27 cellular contexts compared by ENCODE assay signal in the genomic region with DNA sequence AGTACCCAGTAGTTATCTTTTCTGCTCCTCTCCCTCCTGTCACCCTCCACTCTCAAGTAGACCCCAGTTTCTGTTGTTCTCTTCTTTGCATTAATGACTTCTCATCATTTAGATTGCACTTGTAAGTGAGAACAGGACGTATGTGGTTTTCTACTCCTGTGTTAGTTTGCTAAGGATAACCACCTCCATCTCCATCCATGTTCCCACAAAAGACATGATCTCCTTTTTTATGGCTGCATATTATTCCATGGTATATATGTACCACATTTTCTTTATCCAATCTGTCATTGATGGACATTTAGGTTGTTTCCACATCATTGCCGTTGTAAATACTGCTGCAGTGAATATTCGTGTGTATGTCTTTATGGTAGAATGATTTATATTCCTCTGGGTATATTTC.
"Had no signal": no experiment of that assay in that cellular context is flagged by ENCODE, and none has a peak within 500 bp of the region (broad histone marks: within the 10 kb centered on the region; RNA-seq: fewer than 3 reads in every experiment).

No MANE protein-coding gene starts in this region.

- H3K36me3 ChIP-seq: stomach, suprapubic skin, thoracic aorta, thyroid gland, tibial artery, tibial nerve, transverse colon, upper lobe of left lung, upper lobe of right lung, uterus, vagina had no signal

- H3K9me3 ChIP-seq: suprapubic skin, testis, thoracic aorta, thyroid gland, tibial artery, upper lobe of left lung, upper lobe of right lung, uterus, vagina had no signal

- DNase-seq: stimulated activated CD4-positive, alpha-beta T cell treated with anti-CD3 and anti-CD28 coated beads, Interleukin-2, amount 100 ng/mL, for 48 hours; stimulated activated CD4-positive, alpha-beta T cell treated with anti-CD3 and anti-CD28 coated beads, Interleukin-4, amount 100 ng/mL, for 1 hour; stimulated activated CD4-positive, alpha-beta T cell treated with anti-CD3 and anti-CD28 coated beads, Interleukin-4, amount 100 ng/mL, for 24 hours; stimulated activated CD4-positive, alpha-beta T cell treated with anti-CD3 and anti-CD28 coated beads, Interleukin-4, amount 100 ng/mL, for 4 hours; stimulated activated CD8-positive, alpha-beta memory T cell treated with anti-CD3 and anti-CD28 coated beads, Interleukin-4, amount 100 ng/mL, for 48 hours; stimulated activated naive B cell treated with anti-CD40 and anti-IgM and Interleukin-4, amounts not matched to agents 10 μg/mL and 1 μg/mL and 100 μg/mL, for 72 hours; stimulated activated naive CD4-positive, alpha-beta T cell; stimulated activated naive CD4-positive, alpha-beta T cell treated with Interleukin-2 at 50 U/mL for 16 hours; stimulated activated naive CD8-positive, alpha-beta T cell treated with anti-CD3 and anti-CD28 coated beads, Interleukin-15, amount 100 ng/mL, for 72 hours; stimulated activated naive CD8-positive, alpha-beta T cell treated with anti-CD3 and anti-CD28 coated beads, Interleukin-15, Interleukin-2, amounts not matched to agents 100 U/mL and 50 U/mL, for 24 hours; stomach; substantia nigra; testis; thyroid gland; tibial artery; transverse colon; trophoblast cell; upper lobe of left lung; upper lobe of right lung; uterus had no signal

- FAIRE-seq: urothelium cell line had no signal

- H3K27me3 ChIP-seq: stomach, suprapubic skin, testis, thyroid gland, tibial artery, tibial nerve, transverse colon, upper lobe of left lung, upper lobe of right lung, uterus, vagina had no signal

- H3K27ac ChIP-seq: stomach, suprapubic skin, testis, thoracic aorta, thyroid gland, tibial artery, tibial nerve, transverse colon, upper lobe of left lung, upper lobe of right lung, uterus, vagina had no signal

- H3K4me3 ChIP-seq: stomach, suprapubic skin, testis, thoracic aorta, thyroid gland, tibial artery, tibial nerve, transverse colon, upper lobe of left lung, upper lobe of right lung, uterus, vagina had no signal

- H3K4me1 ChIP-seq: stomach, suprapubic skin, testis, thyroid gland, tibial artery, tibial nerve, transverse colon, upper lobe of left lung, upper lobe of right lung, uterus, vagina had no signal

- ATAC-seq: stimulated activated effector memory CD8-positive, alpha-beta T cell treated with anti-CD3 and anti-CD28 coated beads, Interleukin-12 subunit alpha, Interleukin-12 subunit beta, amount 100 ng/mL, for 72 hours; stimulated activated memory B cell treated with anti-CD40 and anti-IgM and Interleukin-4, amounts not matched to agents 10 μg/mL and 1 μg/mL and 100 μg/mL, for 72 hours; stimulated activated naive B cell treated with anti-CD40 and anti-IgM and Interleukin-4, amounts not matched to agents 10 μg/mL and 1 μg/mL and 100 μg/mL, for 72 hours; stimulated activated naive CD8-positive, alpha-beta T cell treated with anti-CD3 and anti-CD28 coated beads, Interleukin-15, amount 100 ng/mL, for 72 hours; stimulated activated naive CD8-positive, alpha-beta T cell treated with anti-CD3 and anti-CD28 coated beads, Interleukin-15, Interleukin-2, amounts not matched to agents 100 U/mL and 50 U/mL, for 24 hours; upper lobe of right lung had no signal
